Comparison of ENCODE assay signal across 1 cellular context in the genomic region with DNA sequence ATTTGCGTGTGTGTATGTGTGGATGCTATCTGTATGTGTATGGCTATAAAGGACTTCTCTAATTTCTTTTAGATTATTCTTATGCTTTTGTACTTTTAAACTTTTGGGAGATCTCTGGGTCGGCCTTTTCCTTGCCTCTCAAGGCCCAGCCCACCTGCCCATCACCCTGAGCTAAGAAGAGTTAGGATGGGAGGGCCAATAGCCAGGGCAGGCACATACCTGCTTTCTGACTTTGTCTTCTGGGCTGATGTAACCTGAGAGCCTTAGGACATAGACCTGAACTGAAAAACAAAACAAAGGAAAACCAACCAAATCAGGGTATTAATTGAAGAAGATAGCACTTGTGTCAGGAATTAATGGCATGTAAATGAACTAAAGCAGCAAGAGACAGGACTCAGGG.
TF ChIP-seq lines count a peak whose summit lies in the region.

No MANE protein-coding gene starts in this region.

TF ChIP-seq in H1, 55 proteins besides CTCF, POLR2A, EP300 and RAD21 (continued from another document):
- TF ChIP-seq PHF8 (conservative IDR thresholded peaks at IDR 0.05; ENCODE audit: low read depth, low read length) = no peak
- TF ChIP-seq CHD1 (IDR thresholded peaks at IDR 0.05; ENCODE audit: low read depth, low read length) = no peak
- TF ChIP-seq NRF1 (IDR thresholded peaks at IDR 0.05; ENCODE audit: low read depth, low read length) = no peak
TF ChIP-seq in H1: peak in this region for 0.
